23 cellular contexts compared by ENCODE assay signal in genomic region chr12:127401005-127401404, GRCh38.
DNase-seq lines count a peak whose midpoint lies in the region; ATAC-seq and TF ChIP-seq lines count a peak whose summit lies in the region.
"Had no signal": no experiment of that assay in that cellular context is flagged by ENCODE, and none has a peak within 500 bp of the region (broad histone marks: within the 10 kb centered on the region; RNA-seq: fewer than 3 reads in every experiment).

No MANE protein-coding gene starts in this region.

- no peaks in the 10 kb centered on the region for H3K79me2 ChIP-seq in GM23248 (ENCODE audit: insufficient read depth)

- H3K27ac ChIP-seq in GM23248 (0 out of 2 replicates have a peak overlapping the region, but pooled peaks have one; percentile 1), RWPE2 (ENCODE audit: poor library complexity, severe bottlenecking) (peak overlapping the region; percentile 71)
- H3K27ac ChIP-seq: C4-2B, VCaP had no signal

- H3K4me2 ChIP-seq in GM23248 (ENCODE audit: unreplicated experiment) = peak overlapping the region; percentile 36

- H4K20me1 ChIP-seq in GM23248 (ENCODE audit: insufficient read depth) = no peaks in the 10 kb centered on the region

- peaks cover 9% of the 10 kb centered on the region for H3F3A ChIP-seq in GM23248 (ENCODE audit: insufficient read depth)

- TF ChIP-seq CTCF in RWPE2 (IDR thresholded peaks at IDR 0.05; ENCODE audit: poor library complexity, severe bottlenecking) = no peak
- TF ChIP-seq CTCF in fibroblast of pulmonary artery (IDR thresholded peaks at IDR 0.05; ENCODE audit: low read length, missing control alignments) = no peak

- no peak overlapping the region for H3K4me3 ChIP-seq in GM23248
- H3K4me3 ChIP-seq in RWPE2 (ENCODE audit: severe bottlenecking) = no peak overlapping the region
- no peak overlapping the region for H3K4me3 ChIP-seq in fibroblast of pulmonary artery (replicated peaks; ENCODE audit: low read depth, low read length)
- H3K4me3 ChIP-seq: GM12878 had no signal

- H3K36me3 ChIP-seq in GM23248 (ENCODE audit: low read depth) = no peaks in the 10 kb centered on the region
- no peaks in the 10 kb centered on the region for H3K36me3 ChIP-seq in RWPE2 (ENCODE audit: low read depth)

- no peak overlapping the region for H2AFZ ChIP-seq in GM23248

- ATAC-seq in RWPE2 (ENCODE audit: low read depth) (peak; percentile 95), GM18870 (IDR thresholded peaks at IDR 0.05; ENCODE audit: unreplicated experiment) (no peak)
- ATAC-seq: GM12878; HCT116; naive thymus-derived CD8-positive, alpha-beta T cell; Right ventricle myocardium inferior; sciatic nerve had no signal

- in situ Hi-C loops in GM23248 (cut with MboI) = no loop called here

- H3K9me3 ChIP-seq in GM23248 (ENCODE audit: low read depth) (no peaks in the 10 kb centered on the region), RWPE2 (ENCODE audit: severe bottlenecking) (no peaks in the 10 kb centered on the region)

- 7 to 9% methylated on average over 2 of the region's 2 CpGs for WGBS in GM23248 (ENCODE audit: low coverage in 1 of 2, low lambda C conversion rate in 2 of 2, missing lambda C conversion rate in 2 of 2), 2 experiments

- no peaks in the 10 kb centered on the region for H3K9me2 ChIP-seq in GM23248 (ENCODE audit: insufficient read depth)

- H3K4me1 ChIP-seq in GM23248 (ENCODE audit: insufficient read depth) (peaks cover 29% of the 10 kb centered on the region), RWPE2 (ENCODE audit: insufficient read depth, poor library complexity, severe bottlenecking) (peaks cover 14% of the 10 kb centered on the region)

- H3K27me3 ChIP-seq in GM23248 (replicated peaks; ENCODE audit: insufficient read depth) (no peaks in the 10 kb centered on the region), RWPE2 (ENCODE audit: insufficient read depth, poor library complexity, severe bottlenecking) (no peaks in the 10 kb centered on the region)

- peak; percentile 69 for DNase-seq in GM23248
- DNase-seq in RWPE2 (ENCODE audit: low spot score) = no peak
- peak; percentile 13 for DNase-seq in fibroblast of pulmonary artery (ENCODE audit: low read depth)
- no peak for DNase-seq in stimulated activated CD8-positive, alpha-beta memory T cell treated with anti-CD3 and anti-CD28 coated beads, Interleukin-4, amount 100 ng/mL, for 48 hours
- DNase-seq in ureter (ENCODE audit: low spot score) = no peak
- no peak for DNase-seq in NCI-H1930 (lab: John Stamatoyannopoulos, UW)
- DNase-seq: activated naive CD4-positive, alpha-beta T cell; anterior cingulate cortex; foreskin melanocyte; GDM1; kidney; mesenchymal stem cell; naive thymus-derived CD8-positive, alpha-beta T cell; NCI-H1694; NCI-H446; stimulated activated naive CD4-positive, alpha-beta T cell had no signal

- no peak overlapping the region for H3K9ac ChIP-seq in GM23248

Comparison
In these comparisons a context has a peak if more than half of its experiments do, and no peak if none do; other contexts are left out.
1. DNase-seq: peak in GM23248 (single experiment) and fibroblast of pulmonary artery (single experiment); none in RWPE2 (single experiment), stimulated activated CD8-positive, alpha-beta memory T cell treated with anti-CD3 and anti-CD28 coated beads, Interleukin-4, amount 100 ng/mL, for 48 hours (single experiment), ureter (single experiment) and NCI-H1930 (0 of 2).